ENCODE assay signal across 8 cellular contexts in genomic region chr17:37067555-37068111, GRCh38.
DNase-seq lines count a peak whose midpoint lies in the region; ATAC-seq and TF ChIP-seq lines count a peak whose summit lies in the region.

No MANE protein-coding gene starts in this region.

- CTCF ChIA-PET in mammary epithelial cell (lab: Charles Lee; ENCODE audit: low non-redundant PET): no interaction called here

- no peak overlapping the region for H3K4me3 ChIP-seq in AG10803 (ENCODE audit: low read length)
- H3K4me3 ChIP-seq in LNCaP clone FGC (ENCODE audit: low read depth, low read length): no peak overlapping the region
- H3K4me3 ChIP-seq in mammary epithelial cell (replicated peaks in 1 of 3; ENCODE audit: insufficient read depth in 1 of 3, low read depth in 2 of 3, low read length in 3 of 3): no peak overlapping the region
- H3K4me3 ChIP-seq in lung: no peak overlapping the region

- DNase-seq in AG10803 (ENCODE audit: low read depth) (peak; percentile 80), LNCaP clone FGC (ENCODE audit: low read depth) (peak; percentile 79), mammary epithelial cell (peak; percentile 66), lung (ENCODE audit: low spot score) (peak; percentile 32), activated gamma-delta T cell (lab: John Stamatoyannopoulos, UW) (no peak), putamen (ENCODE audit: low spot score) (no peak)

- H3K27me3 ChIP-seq in mammary epithelial cell (ENCODE audit: insufficient read depth, low read length) (no peaks in the 10 kb centered on the region), lung (ENCODE audit: control insufficient read depth, insufficient read depth) (no peaks in the 10 kb centered on the region)

- no peaks in the 10 kb centered on the region for H4K20me1 ChIP-seq in mammary epithelial cell (ENCODE audit: insufficient read depth, low read length)

- no peaks in the 10 kb centered on the region for H3K79me2 ChIP-seq in mammary epithelial cell (ENCODE audit: insufficient read depth, low read length)

- no peak overlapping the region for H2AFZ ChIP-seq in mammary epithelial cell (ENCODE audit: low read depth, low read length)

- no peak overlapping the region for H3K9ac ChIP-seq in mammary epithelial cell (ENCODE audit: insufficient read depth, low read length)

- H3K9me3 ChIP-seq in mammary epithelial cell (replicated peaks; ENCODE audit: insufficient read depth, low read length) (no peaks in the 10 kb centered on the region), lung (ENCODE audit: control insufficient read depth in 2 of 2, insufficient read depth in 1 of 2, low read length in 1 of 2) (peaks cover 0 to 1% of the 10 kb centered on the region in 2 donors)

- H3K36me3 ChIP-seq in mammary epithelial cell (ENCODE audit: insufficient read depth, low read length) (no peaks in the 10 kb centered on the region), lung (ENCODE audit: control insufficient read depth in 2 of 2, insufficient read depth in 2 of 2, low read length in 2 of 2) (no peaks in the 10 kb centered on the region)

- intact Hi-C loops in mammary epithelial cell (cut with micrococcal nuclease): no loop called here

- WGBS in mammary epithelial cell (ENCODE audit: low coverage, missing lambda C conversion rate): 47% methylated on average over 11 of the region's 13 CpGs
- WGBS in lung, 2 donors: 67 to 79% methylated on average over 13 of the region's 13 CpGs

- no peaks in the 10 kb centered on the region for H3K4me1 ChIP-seq in mammary epithelial cell (ENCODE audit: insufficient read depth, low read length)
- H3K4me1 ChIP-seq in lung (ENCODE audit: control insufficient read depth in 2 of 2, insufficient read depth in 2 of 2, low read length in 2 of 2): no peaks in the 10 kb centered on the region

- dilution Hi-C loops in mammary epithelial cell (cut with HindIII; ENCODE audit: low sequenced_read_pairs): no loop called here

- TF ChIP-seq CTCF in AG10803 (conservative IDR thresholded peaks at IDR 0.05; ENCODE audit: low read length) (no peak), LNCaP clone FGC (IDR thresholded peaks at IDR 0.05; ENCODE audit: control insufficient read depth, extremely low read depth, insufficient read depth) (no peak), mammary epithelial cell (conservative IDR thresholded peaks at IDR 0.05 in 1 of 2, IDR thresholded peaks at IDR 0.05 in 1 of 2; ENCODE audit: extremely low read depth in 1 of 2, insufficient read depth in 1 of 2, low read depth in 1 of 2, low read length in 2 of 2) (no peak), lung (IDR thresholded peaks at IDR 0.05; ENCODE audit: control extremely low read depth, extremely low read depth) (no peak)

- no peak overlapping the region for H3K4me2 ChIP-seq in mammary epithelial cell (ENCODE audit: insufficient read depth, low read depth, low read length)

- ATAC-seq in lung (ENCODE audit: insufficient read depth, low FRiP score) (no peak), HG03135 (IDR thresholded peaks at IDR 0.05; ENCODE audit: unreplicated experiment) (no peak), GM18498 (IDR thresholded peaks at IDR 0.05; ENCODE audit: unreplicated experiment) (no peak)

- in situ Hi-C loops in mammary epithelial cell (cut with MboI; ENCODE audit: low sequenced_read_pairs in 2 of 2): no loop called here

- no peak overlapping the region for H3K27ac ChIP-seq in mammary epithelial cell (ENCODE audit: insufficient read depth, low read depth, low read length)
- H3K27ac ChIP-seq in lung (ENCODE audit: low read depth in 1 of 2, low read length in 1 of 2): no peak overlapping the region

- BruUV-seq in mammary epithelial cell (replicated peaks; lab: Mats Ljungman, UMichigan): no TSS peak

Comparison
In these comparisons a context has a peak if more than half of its experiments do, and no peak if none do; other contexts are left out.
1. DNase-seq: peak in AG10803 (single experiment), LNCaP clone FGC (single experiment), mammary epithelial cell (single experiment) and lung (single experiment); none in activated gamma-delta T cell (single experiment) and putamen (single experiment).